Comparison of ENCODE assay signal across 8 cellular contexts in genomic region chr19:12294308-12295158, GRCh38. TPM values are rescaled to one million over a fixed set of nuclear protein-coding genes. Genes with fewer than 3 reads are reported as not detected.
DNase-seq lines count a peak whose midpoint lies in the region; ATAC-seq lines count a peak whose summit lies in the region.

ZNF44 (minus strand) TSS chr19:12294883; CDS start chr19:12294694, 189 bp downstream.

- intact Hi-C loops in CD4-positive, alpha-beta memory T cell (cut with micrococcal nuclease), result loop anchor here (1.0 to 2.0 kb wide), 4 partner anchors 39 to 147 kb away; partner anchors contain the start of genes ZNF136, ZNF443, ZNF563 and ZNF799

- H3K27me3 ChIP-seq in CD4-positive, alpha-beta memory T cell (ENCODE audit: insufficient read depth, low read length), result no peaks in the 10 kb centered on the region
- H3K27me3 ChIP-seq in endocrine pancreas (ENCODE audit: control insufficient read depth, insufficient read depth, low read length) (no peaks in the 10 kb centered on the region), mesendoderm (ENCODE audit: insufficient read depth, low read length, poor library complexity) (no peaks in the 10 kb centered on the region)

- peak within 1 kb of the TSS; percentile 91 for H3K56ac ChIP-seq in mesendoderm (ENCODE audit: low read length)

- CTCF ChIA-PET in CD4-positive, alpha-beta memory T cell (lab: Charles Lee; ENCODE audit: partially characterized antibody), result interaction anchor here (1.7 kb wide), 1 partner anchor 132 kb away, joined by 5 read pairs; the partner anchor contains the start of gene ZNF136
- CTCF ChIA-PET in activated CD8-positive, alpha-beta memory T cell treated with anti-CD3 and anti-CD28 coated beads, Interleukin-2, amount 10 ng/mL, durations not matched to agents 7 days and 5 days (lab: Charles Lee), result interaction anchor here (0.6 to 1.8 kb wide), 3 partner anchors 39 to 1792 kb away, joined by 4 to 5 read pairs (median 4); partner anchors contain the start of genes KEAP1, ZNF443 and ZNF563

- POLR2A ChIA-PET in CD4-positive, alpha-beta memory T cell (lab: Charles Lee; ENCODE audit: partially characterized antibody), result interaction anchor here (0.6 to 8.9 kb wide), 13 partner anchors 11 to 370 kb away, joined by 3 to 148 read pairs (median 4); partner anchors contain the start of genes ZNF136, ZNF20, ZNF442 and ZNF443

- peak; percentile 93 to 97 (median 94) for DNase-seq in CD4-positive, alpha-beta memory T cell
- peak; percentile 97 for DNase-seq in HK-2 (ENCODE audit: unreplicated experiment)
- DNase-seq in NOMO-1 (lab: John Stamatoyannopoulos, UW; ENCODE audit: unreplicated experiment in 2 of 2), result peak; percentile 88 to 89
- peak; percentile 99 for DNase-seq in activated CD8-positive, alpha-beta memory T cell treated with anti-CD3 and anti-CD28 coated beads, Interleukin-2, amount 10 ng/mL, durations not matched to agents 7 days and 5 days
- peak; percentile 99 for DNase-seq in mesendoderm
- DNase-seq in stimulated activated CD8-positive, alpha-beta memory T cell treated with anti-CD3 and anti-CD28 coated beads, Interleukin-15, amount 100 ng/mL, for 1 hour (ENCODE audit: low read depth), result peak; percentile 92

- peaks cover 0 to 1% (median 0%) of the 10 kb centered on the region in 8 donors for H3K9me3 Mint-ChIP-seq in CD4-positive, alpha-beta memory T cell
- H3K9me3 Mint-ChIP-seq in activated CD8-positive, alpha-beta memory T cell treated with anti-CD3 and anti-CD28 coated beads, Interleukin-2, amount 10 ng/mL, durations not matched to agents 7 days and 5 days (ENCODE audit: low read depth), result peaks cover 2% of the 10 kb centered on the region

- H3K36me3 Mint-ChIP-seq in CD4-positive, alpha-beta memory T cell, result peaks cover 9 to 28% of the 10 kb centered on the region in 2 donors
- peaks cover 39% of the 10 kb centered on the region for H3K36me3 Mint-ChIP-seq in activated CD8-positive, alpha-beta memory T cell treated with anti-CD3 and anti-CD28 coated beads, Interleukin-2, amount 10 ng/mL, durations not matched to agents 7 days and 5 days

- H2BK120ac ChIP-seq in mesendoderm (ENCODE audit: low read depth, low read length), result no peak within 1 kb of the TSS

- no peaks in the 10 kb centered on the region for H3K9me3 ChIP-seq in CD4-positive, alpha-beta memory T cell (ENCODE audit: control insufficient read depth in 1 of 2, low read length in 2 of 2)
- no peaks in the 10 kb centered on the region for H3K9me3 ChIP-seq in endocrine pancreas (ENCODE audit: control insufficient read depth, low read length)

- peak within 1 kb of the TSS; percentile 50 for H3K4ac ChIP-seq in mesendoderm (ENCODE audit: low read depth, low read length)

- peak within 1 kb of the TSS; percentile 99 to 100 (median 99) for H3K4me3 Mint-ChIP-seq in CD4-positive, alpha-beta memory T cell
- H3K4me3 Mint-ChIP-seq in activated CD8-positive, alpha-beta memory T cell treated with anti-CD3 and anti-CD28 coated beads, Interleukin-2, amount 10 ng/mL, durations not matched to agents 7 days and 5 days, result peak within 1 kb of the TSS; percentile 98

- no peak within 1 kb of the TSS for H4K5ac ChIP-seq in mesendoderm (ENCODE audit: low read length)

- peak; percentile 86 for ATAC-seq in GM19452 (IDR thresholded peaks at IDR 0.05; ENCODE audit: unreplicated experiment)
- peak; percentile 98 for ATAC-seq in activated CD8-positive, alpha-beta memory T cell treated with anti-CD3 and anti-CD28 coated beads, Interleukin-2, amount 10 ng/mL, durations not matched to agents 7 days and 5 days

- peaks cover 4% of the 10 kb centered on the region for H3K79me1 ChIP-seq in mesendoderm (ENCODE audit: low read length)

- no peak within 1 kb of the TSS for H2AK5ac ChIP-seq in mesendoderm (ENCODE audit: low read length)

- H3K23ac ChIP-seq in mesendoderm (ENCODE audit: low read length), result no peak within 1 kb of the TSS

- H3K9ac ChIP-seq in endocrine pancreas (ENCODE audit: control insufficient read depth, insufficient read depth, low read length) (peak within 1 kb of the TSS; percentile 95), mesendoderm (ENCODE audit: low read length) (peak within 1 kb of the TSS; percentile 75)

- no peak within 1 kb of the TSS for H2BK15ac ChIP-seq in mesendoderm (replicated peaks; ENCODE audit: low read depth)

- no peak within 1 kb of the TSS for H2BK5ac ChIP-seq in mesendoderm (ENCODE audit: low read length)

- peak within 1 kb of the TSS; percentile 97 to 100 (median 99) for H3K27ac Mint-ChIP-seq in CD4-positive, alpha-beta memory T cell
- peak within 1 kb of the TSS; percentile 99 for H3K27ac Mint-ChIP-seq in activated CD8-positive, alpha-beta memory T cell treated with anti-CD3 and anti-CD28 coated beads, Interleukin-2, amount 10 ng/mL, durations not matched to agents 7 days and 5 days

- peak within 1 kb of the TSS; percentile 88 for H3K18ac ChIP-seq in mesendoderm (ENCODE audit: low read length)

- H3K4me1 ChIP-seq in CD4-positive, alpha-beta memory T cell (ENCODE audit: insufficient read depth, low read length), result peaks cover 37% of the 10 kb centered on the region
- no peaks in the 10 kb centered on the region for H3K4me1 ChIP-seq in endocrine pancreas (ENCODE audit: control insufficient read depth, insufficient read depth, low read length)
- peaks cover 2% of the 10 kb centered on the region for H3K4me1 ChIP-seq in mesendoderm (ENCODE audit: control insufficient read depth, low read depth, low read length)

- H3K27me3 Mint-ChIP-seq in CD4-positive, alpha-beta memory T cell, result no peaks in the 10 kb centered on the region
- H3K27me3 Mint-ChIP-seq in activated CD8-positive, alpha-beta memory T cell treated with anti-CD3 and anti-CD28 coated beads, Interleukin-2, amount 10 ng/mL, durations not matched to agents 7 days and 5 days, result no peaks in the 10 kb centered on the region

- H3K4me1 Mint-ChIP-seq in CD4-positive, alpha-beta memory T cell, result peaks cover 26 to 44% (median 35%) of the 10 kb centered on the region in 4 donors
- H3K4me1 Mint-ChIP-seq in activated CD8-positive, alpha-beta memory T cell treated with anti-CD3 and anti-CD28 coated beads, Interleukin-2, amount 10 ng/mL, durations not matched to agents 7 days and 5 days, result peaks cover 31% of the 10 kb centered on the region

- peak within 1 kb of the TSS; percentile 77 for H3K4me2 ChIP-seq in mesendoderm (ENCODE audit: low read length)

- no CpG with 5 or more reads among the region's 64 CpGs for WGBS in mesendoderm (ENCODE audit: extremely low coverage, insufficient coverage, low lambda C conversion rate)

- H3K79me2 ChIP-seq in mesendoderm (ENCODE audit: control insufficient read depth, insufficient read depth, low read length), result peaks cover 3% of the 10 kb centered on the region

- no peaks in the 10 kb centered on the region for H3K36me3 ChIP-seq in CD4-positive, alpha-beta memory T cell (ENCODE audit: insufficient read depth, low read length)
- no peaks in the 10 kb centered on the region for H3K36me3 ChIP-seq in endocrine pancreas (ENCODE audit: control insufficient read depth, insufficient read depth, low read length)
- no peaks in the 10 kb centered on the region for H3K36me3 ChIP-seq in mesendoderm (ENCODE audit: control insufficient read depth, insufficient read depth, low read length)

- peak within 1 kb of the TSS; percentile 100 for H4K8ac ChIP-seq in mesendoderm (ENCODE audit: low read depth, low read length)

- peak within 1 kb of the TSS; percentile 80 for H3K27ac ChIP-seq in CD4-positive, alpha-beta memory T cell (ENCODE audit: low read depth, low read length)
- peak within 1 kb of the TSS; percentile 41 for H3K27ac ChIP-seq in mesendoderm (ENCODE audit: low read depth, low read length)

- H3K4me3 ChIP-seq in CD4-positive, alpha-beta memory T cell (ENCODE audit: low read length in 2 of 2), result peak within 1 kb of the TSS; percentile 73 to 79
- H3K4me3 ChIP-seq in endocrine pancreas (ENCODE audit: control insufficient read depth, insufficient read depth, low read length) (peak within 1 kb of the TSS; percentile 71), mesendoderm (ENCODE audit: low read length) (peak within 1 kb of the TSS; percentile 89)

RNA-seq across cellular contexts. Expression of gene ZNF44, which starts in this region (rescaled TPM):
- 10 to 100 TPM; 62.2 TPM for total RNA-seq in CD4-positive, alpha-beta memory T cell
- polyA plus RNA-seq in CD4-positive, alpha-beta memory T cell, result 10 to 100 TPM; 27.9 to 43.9 TPM
- total RNA-seq in activated CD8-positive, alpha-beta memory T cell treated with anti-CD3 and anti-CD28 coated beads, Interleukin-2, amount 10 ng/mL, durations not matched to agents 7 days and 5 days, result 10 to 100 TPM in 1 of 2 experiments, 1 to 10 TPM in 1; 9.7 to 11.9 TPM
- 2.3 TPM for polyA plus RNA-seq in mesendoderm (2013, experiment 1 of 2)
- 2.3 TPM for polyA plus RNA-seq in mesendoderm (2013, experiment 2 of 2)

Comparison
In these comparisons a context has a peak if more than half of its experiments do, and no peak if none do; other contexts are left out.
1. Peak in every context shown above with its lines: DNase-seq, ATAC-seq, H3K4me3 ChIP-seq and H3K27ac ChIP-seq.
2. RNA of gene ZNF44 (total RNA-seq): 62.2 TPM in CD4-positive, alpha-beta memory T cell; 9.7 to 11.9 TPM in activated CD8-positive, alpha-beta memory T cell treated with anti-CD3 and anti-CD28 coated beads, Interleukin-2, amount 10 ng/mL, durations not matched to agents 7 days and 5 days; every median in the first group is over 4 times any median in the second.